ENCODE assay signal across 24 cellular contexts in genomic region chr11:36350137-36350513, GRCh38. TPM values are rescaled to one million over a fixed set of nuclear protein-coding genes. Genes with fewer than 3 reads are reported as not detected.
DNase-seq lines count a peak whose midpoint lies in the region; ATAC-seq, FAIRE-seq and TF ChIP-seq lines count a peak whose summit lies in the region.
"Had no signal": no experiment of that assay in that cellular context is flagged by ENCODE, and none has a peak within 500 bp of the region (broad histone marks: within the 10 kb centered on the region; RNA-seq: fewer than 3 reads in every experiment).

No MANE protein-coding gene starts in this region.

- H2AK5ac ChIP-seq in IMR-90 (ENCODE audit: low read depth, low read length): no peak overlapping the region

- peaks cover 34% of the 10 kb centered on the region for H3K4me1 Mint-ChIP-seq in activated T-helper 17 cell treated with anti-CD3 and anti-CD28 coated beads, Interleukin-2, amount 50 U/mL, for 72 hours
- H3K4me1 Mint-ChIP-seq in natural killer cell: peaks cover 49 to 50% of the 10 kb centered on the region in 2 donors

- H3K9ac ChIP-seq in IMR-90 (ENCODE audit: low read depth, low read length): no peak overlapping the region

- TF ChIP-seq CTCF in IMR-90 (conservative IDR thresholded peaks at IDR 0.05; ENCODE audit: low read depth, low read length) (no peak), natural killer cell (IDR thresholded peaks at IDR 0.05) (no peak)

- ATAC-seq in IMR-90 (ENCODE audit: low read depth) (no peak), natural killer cell (peak in 2 of 3 donors; percentile 8 to 19)
- no peak for ATAC-seq in activated T-helper 17 cell treated with anti-CD3 and anti-CD28 coated beads, Interleukin-2, amount 50 U/mL, for 72 hours (replicated peaks)
- ATAC-seq: activated naive CD8-positive, alpha-beta T cell treated with anti-CD3 and anti-CD28 coated beads, Interleukin-2, amount 50 U/mL, for 24 hours; activated T-cell treated with anti-CD3 and anti-CD28 coated beads, Interleukin-2, amount 50 U/mL, for 72 hours; body of pancreas; GM12878; HepG2 had no signal

- H3K27ac ChIP-seq in IMR-90 (ENCODE audit: insufficient read depth, low read length): no peak overlapping the region
- H3K27ac ChIP-seq: body of pancreas, HL-60 had no signal

- H4K8ac ChIP-seq in IMR-90 (ENCODE audit: low read depth in 2 of 2, low read length in 2 of 2): no peak overlapping the region

- no peaks in the 10 kb centered on the region for H4K20me1 ChIP-seq in IMR-90 (ENCODE audit: insufficient read depth, low read length)

- no peak overlapping the region for H4K91ac ChIP-seq in IMR-90 (ENCODE audit: insufficient read depth, low read depth, low read length)

- H3K27ac Mint-ChIP-seq in activated T-helper 17 cell treated with anti-CD3 and anti-CD28 coated beads, Interleukin-2, amount 50 U/mL, for 72 hours: peak overlapping the region; percentile 10
- H3K27ac Mint-ChIP-seq in natural killer cell: peak overlapping the region; percentile 68 to 71
- H3K27ac Mint-ChIP-seq: activated naive CD8-positive, alpha-beta T cell treated with anti-CD3 and anti-CD28 coated beads, Interleukin-2, amount 50 U/mL, for 24 hours; activated T-cell treated with anti-CD3 and anti-CD28 coated beads, Interleukin-2, amount 50 U/mL, for 72 hours had no signal

- no peak overlapping the region for H3K4me3 ChIP-seq in IMR-90 (ENCODE audit: insufficient read depth, low read depth, low read length)
- H3K4me3 ChIP-seq: body of pancreas, GM12878, HAP-1 had no signal

- no peaks in the 10 kb centered on the region for H3K9me3 ChIP-seq in IMR-90 (ENCODE audit: control insufficient read depth, insufficient read depth, low read length)
- H3K9me3 ChIP-seq: body of pancreas, HAP-1 had no signal

- no peak overlapping the region for H3K56ac ChIP-seq in IMR-90 (ENCODE audit: extremely low read depth, insufficient read depth, low read length)

- H3K4me3 Mint-ChIP-seq in activated T-helper 17 cell treated with anti-CD3 and anti-CD28 coated beads, Interleukin-2, amount 50 U/mL, for 72 hours: no peak overlapping the region
- H3K4me3 Mint-ChIP-seq in natural killer cell: peak overlapping the region; percentile 45
- H3K4me3 Mint-ChIP-seq: activated naive CD8-positive, alpha-beta T cell treated with anti-CD3 and anti-CD28 coated beads, Interleukin-2, amount 50 U/mL, for 24 hours had no signal

- no peak for DNase-seq in GM12892 (ENCODE audit: insufficient read length)
- no peak for DNase-seq in IMR-90
- no peak for DNase-seq in natural killer cell
- DNase-seq in AG20443 (ENCODE audit: low spot score): no peak
- DNase-seq in head of caudate nucleus: no peak
- no peak for DNase-seq in A172 (ENCODE audit: low spot score)
- DNase-seq in H54 (ENCODE audit: insufficient read length, low spot score): no peak
- DNase-seq: activated CD4-positive, CD25-positive, alpha-beta regulatory T cell; activated naive CD8-positive, alpha-beta T cell treated with anti-CD3 and anti-CD28 coated beads, Interleukin-2, amount 50 U/mL, for 24 hours; body of pancreas; foreskin fibroblast; NCI-H1417 treated with DMSO at 0.1 percent for 48 hours; NCI-H510A; NK-92 treated with Interleukin-12 subunit alpha and Interleukin-12 subunit beta, amount 100 ng/mL, for 24 hours; SHP77; small intestine; stimulated activated naive CD4-positive, alpha-beta T cell treated with Interleukin-2 at 50 U/mL for 16 hours; T1000 had no signal

- H2BK15ac ChIP-seq in IMR-90 (ENCODE audit: low read depth, low read length): no peak overlapping the region

- POLR2A ChIA-PET in IMR-90 (lab: Charles Lee; ENCODE audit: unreplicated experiment): no interaction called here

- H3K79me1 ChIP-seq in IMR-90 (ENCODE audit: low read depth in 1 of 2, low read length in 2 of 2): no peaks in the 10 kb centered on the region

- no peak overlapping the region for H2AFZ ChIP-seq in IMR-90 (replicated peaks; ENCODE audit: low read length, poor library complexity)

- FAIRE-seq in GM12892 (lab: Jason Lieb, UNC): peak; percentile 62
- FAIRE-seq in H54 (lab: Jason Lieb, UNC): no peak
- FAIRE-seq: GM12878, HepG2 had no signal

- no peak overlapping the region for H2BK120ac ChIP-seq in IMR-90 (ENCODE audit: low read depth, low read length)

- peak overlapping the region; percentile 65 for H2BK5ac ChIP-seq in IMR-90 (ENCODE audit: low read depth, low read length, poor library complexity, severe bottlenecking)

- H3K4me2 ChIP-seq in IMR-90 (ENCODE audit: low read depth, low read length): no peak overlapping the region

- H2BK20ac ChIP-seq in IMR-90 (ENCODE audit: low read depth, low read length): no peak overlapping the region

- TF ChIP-seq RAD21 in IMR-90 (IDR thresholded peaks at IDR 0.05; ENCODE audit: low read length): no peak

- peaks cover 5% of the 10 kb centered on the region; the same call in 1 of the 2 replicates for H3K4me1 ChIP-seq in IMR-90 (ENCODE audit: control insufficient read depth, insufficient read depth, low read length)

- no peak overlapping the region; the same call in 1 of the 2 replicates for H4K5ac ChIP-seq in IMR-90 (ENCODE audit: low read depth, low read length)

- H3K27me3 ChIP-seq in IMR-90 (ENCODE audit: control insufficient read depth, insufficient read depth, low read length): peaks cover 11% of the 10 kb centered on the region
- H3K27me3 ChIP-seq: body of pancreas had no signal

- H3K9me1 ChIP-seq in IMR-90 (ENCODE audit: insufficient read depth, low read length): 0 out of 2 replicates have a peak, but pooled peaks cover 3% of the 10 kb centered on the region

- WGBS in IMR-90 (ENCODE audit: extremely low coverage in 2 of 2, insufficient read length in 1 of 2), 2 experiments: 78% methylated on average over 1 of the region's 1 CpG; no CpG with 5 or more reads in 1 of the 2 experiments

- in situ Hi-C loops in IMR-90 (cut with MboI; ENCODE audit: low sequenced_read_pairs): no loop called here

- H2AK9ac ChIP-seq in IMR-90 (replicated peaks; ENCODE audit: low read depth, low read length, poor library complexity): no peak overlapping the region

- dilution Hi-C loops in IMR-90 (cut with HindIII; ENCODE audit: low sequenced_read_pairs, unreplicated experiment): no loop called here

- H3K36me3 Mint-ChIP-seq in activated T-helper 17 cell treated with anti-CD3 and anti-CD28 coated beads, Interleukin-2, amount 50 U/mL, for 72 hours (ENCODE audit: low read depth): no peaks in the 10 kb centered on the region
- H3K36me3 Mint-ChIP-seq in natural killer cell: no peaks in the 10 kb centered on the region

- no TSS peak for BruUV-seq in IMR-90 (replicated peaks; lab: Mats Ljungman, UMichigan)

- CTCF ChIA-PET in IMR-90 (lab: Yijun Ruan, JAX): no interaction called here

- H3K4ac ChIP-seq in IMR-90 (ENCODE audit: low read depth, low read length): no peak overlapping the region

- peaks cover 12% of the 10 kb centered on the region for H3K27me3 Mint-ChIP-seq in activated T-helper 17 cell treated with anti-CD3 and anti-CD28 coated beads, Interleukin-2, amount 50 U/mL, for 72 hours
- H3K27me3 Mint-ChIP-seq in natural killer cell (ENCODE audit: low read depth in 2 of 2): peaks cover 0 to 3% of the 10 kb centered on the region in 2 donors

- TF ChIP-seq POLR2A in GM12892 (IDR thresholded peaks at IDR 0.05; ENCODE audit: low read depth, low read length) (no peak), IMR-90 (IDR thresholded peaks at IDR 0.05; ENCODE audit: low read depth, low read length) (no peak), H54 (IDR thresholded peaks at IDR 0.05; ENCODE audit: low read depth, low read length) (no peak)

- H3K9me3 Mint-ChIP-seq in activated T-helper 17 cell treated with anti-CD3 and anti-CD28 coated beads, Interleukin-2, amount 50 U/mL, for 72 hours: no peaks in the 10 kb centered on the region
- no peaks in the 10 kb centered on the region for H3K9me3 Mint-ChIP-seq in natural killer cell
- H3K9me3 Mint-ChIP-seq: activated naive CD8-positive, alpha-beta T cell treated with anti-CD3 and anti-CD28 coated beads, Interleukin-2, amount 50 U/mL, for 24 hours; activated T-cell treated with anti-CD3 and anti-CD28 coated beads, Interleukin-2, amount 50 U/mL, for 72 hours had no signal

- intact Hi-C loops in IMR-90 (cut with micrococcal nuclease): no loop called here
- intact Hi-C loops in natural killer cell (cut with micrococcal nuclease): loop anchor here (5.0 kb wide), 1 partner anchor 72 kb away; no protein-coding TSS in a partner anchor
- intact Hi-C loops in head of caudate nucleus (cut with DNase I): no loop called here

- no peak overlapping the region for H3K18ac ChIP-seq in IMR-90 (ENCODE audit: low read depth, low read length)

- no peak overlapping the region for H3K23ac ChIP-seq in IMR-90 (ENCODE audit: low read depth, low read length)

- no peaks in the 10 kb centered on the region for H3K36me3 ChIP-seq in IMR-90 (ENCODE audit: control insufficient read depth, insufficient read depth, low read length)
- H3K36me3 ChIP-seq: HAP-1 had no signal

- no peak overlapping the region for H3K14ac ChIP-seq in IMR-90 (replicated peaks; ENCODE audit: low read depth, low read length)

TF ChIP-seq in IMR-90, 13 proteins besides CTCF, POLR2A, EP300 and RAD21 (continues in another document):
- TF ChIP-seq SMC3 (IDR thresholded peaks at IDR 0.05; ENCODE audit: low read depth, low read length) (no peak), FOS (IDR thresholded peaks at IDR 0.05; ENCODE audit: low read depth, low read length) (no peak), BHLHE40 (IDR thresholded peaks at IDR 0.05; ENCODE audit: low read depth, low read length) (no peak), USF2 (IDR thresholded peaks at IDR 0.05; ENCODE audit: low read depth, low read length) (no peak), MAFK (IDR thresholded peaks at IDR 0.05; ENCODE audit: low read depth, low read length) (no peak), MAZ (IDR thresholded peaks at IDR 0.05; ENCODE audit: borderline replicate concordance, low read depth, low read length) (no peak), MXI1 (IDR thresholded peaks at IDR 0.05; ENCODE audit: borderline replicate concordance, low read depth, low read length) (no peak), RCOR1 (IDR thresholded peaks at IDR 0.05; ENCODE audit: insufficient replicate concordance, low read length) (no peak)

RNA-seq across cellular contexts. Expression of gene PRR5L, which starts 54.0 kb away (rescaled TPM):
- polyA plus RNA-seq in GM12892 (2012; ENCODE audit: missing spikeins): 0.25 TPM
- total RNA-seq in IMR-90 (2012; rRNA removed): 3.3 and 3.6 TPM in 2 replicates
- 2.6 and 2.9 TPM in 2 replicates for polyA plus RNA-seq in IMR-90 (2012; rRNA removed)
- 2.2 and 2.3 TPM in 2 replicates for polyA plus RNA-seq in IMR-90 (2012; cell fraction: cytosol; rRNA removed)
- 4.6 and 6.8 TPM in 2 replicates for polyA plus RNA-seq in IMR-90 (2012; cell fraction: nucleus; rRNA removed; ENCODE audit: low replicate concordance)
- 10 to 100 TPM; 10.0 to 10.6 TPM for total RNA-seq in activated T-helper 17 cell treated with anti-CD3 and anti-CD28 coated beads, Interleukin-2, amount 50 U/mL, for 72 hours
- total RNA-seq in natural killer cell: 100 to 1,000 TPM; 128 to 367 (median 303) TPM
- total RNA-seq in A172 (2014; rRNA removed; shearing (Covaris generic)): 2.5 and 5.3 TPM in 2 replicates
- total RNA-seq: HepG2 had no signal

Comparison
In these comparisons a context has a peak if more than half of its experiments do, and no peak if none do; other contexts are left out.
1. ATAC-seq: peak in natural killer cell (2 of 3); none in IMR-90 (single experiment) and activated T-helper 17 cell treated with anti-CD3 and anti-CD28 coated beads, Interleukin-2, amount 50 U/mL, for 72 hours (single experiment).
2. RNA of gene PRR5L, which starts 54.0 kb away (total RNA-seq): 128 to 367 TPM in natural killer cell; 10.0 to 10.6 TPM in activated T-helper 17 cell treated with anti-CD3 and anti-CD28 coated beads, Interleukin-2, amount 50 U/mL, for 72 hours, 3.3 to 3.6 TPM in IMR-90 and 2.5 to 5.3 TPM in A172; every median in the first group is over 10 times any median in the second.